ENCODE assay signal across 25 cellular contexts in genomic region chr12:48041591-48042423, GRCh38. TPM values are rescaled to one million over a fixed set of nuclear protein-coding genes. Genes with fewer than 3 reads are reported as not detected.
"Had no signal": no experiment of that assay in that cellular context is flagged by ENCODE, and none has a peak within 500 bp of the region (broad histone marks: within the 10 kb centered on the region; RNA-seq: fewer than 3 reads in every experiment).

No MANE protein-coding gene starts in this region.

- H3K27ac ChIP-seq: HL-60, KMS-11, RWPE1 had no signal

- ATAC-seq: K562, Panc1, SK-N-SH treated with all-trans-retinoic acid at 6 μM for 48 hours had no signal

- FAIRE-seq: HTR-8/SVneo, K562 had no signal

- DNase-seq: Kasumi-1, MM.1S, MV-4-11, NCI-H1048, NCI-H1105, NCI-H1417, NCI-H1436 treated with DMSO at 0.1 percent for 48 hours, NCI-H1694, NCI-H187 treated with DMSO at 0.1 percent for 48 hours, NCI-H2029 treated with DMSO at 0.1 percent for 48 hours, NCI-H2227 treated with DMSO at 0.1 percent for 48 hours, NCI-H524, NCI-H526 treated with DMSO at 0.1 percent for 48 hours, NCI-H774, SHP77, T-helper 1 cell had no signal

- H3K4me2 ChIP-seq: KMS-11 had no signal

- H3K9ac ChIP-seq: KMS-11 had no signal

- H3K4me3 ChIP-seq: K562 had no signal

RNA-seq across cellular contexts. Expression of gene COL2A1, which starts 37.5 kb away (rescaled TPM):
- total RNA-seq: K562, M059J had no signal
- polyA plus RNA-seq: IgD-negative memory B cell had no signal
